In the genomic region with DNA sequence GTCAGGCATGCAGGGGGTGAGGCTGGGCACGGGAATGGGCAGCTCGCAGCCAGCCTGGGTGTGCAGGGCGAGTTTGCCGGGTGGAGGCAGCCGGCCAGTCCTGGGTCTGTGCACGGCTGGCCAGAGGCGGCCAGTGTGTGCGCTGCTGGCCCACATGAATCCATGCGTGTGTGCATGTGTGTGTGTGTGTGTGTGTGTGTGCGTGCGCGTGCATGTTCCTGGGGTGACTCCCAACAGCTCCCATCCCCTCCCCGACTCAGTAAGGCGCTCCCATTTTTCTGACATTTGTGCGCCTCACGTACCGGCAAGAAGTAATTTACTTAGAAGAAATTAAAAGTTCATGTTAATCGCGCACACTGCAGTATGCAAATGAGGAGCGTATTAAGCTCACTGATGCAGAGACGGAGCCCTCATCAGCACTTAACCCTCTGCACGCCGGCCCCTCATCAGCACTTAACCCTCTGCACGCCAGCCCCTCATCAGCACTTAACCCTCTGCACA, we compare ENCODE assay signal across 10 cellular contexts.
"Had no signal": no experiment of that assay in that cellular context is flagged by ENCODE, and none has a peak within 500 bp of the region (broad histone marks: within the 10 kb centered on the region; RNA-seq: fewer than 3 reads in every experiment).

No MANE protein-coding gene starts in this region.

- H3K27ac ChIP-seq: epithelial cell of prostate, gastroesophageal sphincter, WERI-Rb-1 had no signal

- DNase-seq: activated CD4-positive, alpha-beta T cell treated with anti-CD3 and anti-CD28 coated beads for 4 hours; activated CD8-positive, alpha-beta memory T cell treated with anti-CD3 and anti-CD28 coated beads, Interleukin-2, amount 50 U/mL, for 4 hours; central memory CD4-positive, alpha-beta T cell; cortex of kidney; effector memory CD4-positive, alpha-beta T cell; hippocampal formation; natural killer cell; WERI-Rb-1 had no signal

- ATAC-seq: gastroesophageal sphincter had no signal

- H3K9me3 ChIP-seq: gastroesophageal sphincter had no signal

- H3K4me3 ChIP-seq: gastroesophageal sphincter had no signal

- H3K36me3 ChIP-seq: gastroesophageal sphincter, WERI-Rb-1 had no signal

- H3K4me1 ChIP-seq: gastroesophageal sphincter had no signal
